Comparison of ENCODE assay signal across 18 cellular contexts in genomic region chr9:82354260-82354659, GRCh38.
DNase-seq lines count a peak whose midpoint lies in the region; ATAC-seq, FAIRE-seq and TF ChIP-seq lines count a peak whose summit lies in the region.
"Had no signal": no experiment of that assay in that cellular context is flagged by ENCODE, and none has a peak within 500 bp of the region (broad histone marks: within the 10 kb centered on the region; RNA-seq: fewer than 3 reads in every experiment).

No MANE protein-coding gene starts in this region.

- DNase-seq in AG09319 (ENCODE audit: extremely low read depth, low read depth) = peak; percentile 20
- DNase-seq in M059J (ENCODE audit: low read depth) = peak; percentile 97
- DNase-seq in bronchial epithelial cell (ENCODE audit: low read depth) = peak; percentile 99
- DNase-seq in kidney epithelial cell (ENCODE audit: low read depth) = peak; percentile 87
- no peak for DNase-seq in NCI-H2081 (lab: John Stamatoyannopoulos, UW)
- DNase-seq in activated CD8-positive, alpha-beta T cell treated with anti-CD3 and anti-CD28 coated beads for 36 hours = no peak
- no peak for DNase-seq in caudate nucleus (lab: John Stamatoyannopoulos, UW)
- DNase-seq in NCI-H446 (lab: John Stamatoyannopoulos, UW) = no peak
- DNase-seq: activated CD4-positive, alpha-beta T cell treated with anti-CD3 and anti-CD28 coated beads, Interleukin-2, amount 50 U/mL, for 1 hour; DMS79 treated with DMSO at 0.1 percent for 48 hours; NCI-H1694 treated with DMSO at 0.1 percent for 48 hours; RPMI8226; T-helper 2 cell had no signal

- no peak for FAIRE-seq in bronchial epithelial cell (lab: Jason Lieb, UNC)

- no peaks in the 10 kb centered on the region for H3K36me3 Mint-ChIP-seq in activated CD8-positive, alpha-beta T cell treated with anti-CD3 and anti-CD28 coated beads for 36 hours (ENCODE audit: low read depth)
- H3K36me3 Mint-ChIP-seq: mesothelial cell of epicardium, type B pancreatic cell had no signal

- POLR2A ChIA-PET in activated CD8-positive, alpha-beta T cell treated with anti-CD3 and anti-CD28 coated beads for 36 hours (lab: Charles Lee) = no interaction called here

- H3K27ac Mint-ChIP-seq in activated CD8-positive, alpha-beta T cell treated with anti-CD3 and anti-CD28 coated beads for 36 hours = no peak overlapping the region
- H3K27ac Mint-ChIP-seq: mesothelial cell of epicardium, type B pancreatic cell had no signal

- H3K4me1 Mint-ChIP-seq in activated CD8-positive, alpha-beta T cell treated with anti-CD3 and anti-CD28 coated beads for 36 hours (ENCODE audit: low read depth) = no peaks in the 10 kb centered on the region

- H3K27me3 ChIP-seq in bronchial epithelial cell (ENCODE audit: control insufficient read depth, insufficient read depth, low read length) = no peaks in the 10 kb centered on the region
- H3K27me3 ChIP-seq in kidney epithelial cell (ENCODE audit: control insufficient read depth, insufficient read depth, low read length) = no peaks in the 10 kb centered on the region
- H3K27me3 ChIP-seq: BLaER1 had no signal

- no peak for TF ChIP-seq CTCF in AG09319 (IDR thresholded peaks at IDR 0.05; ENCODE audit: low read depth, low read length)
- TF ChIP-seq CTCF in bronchial epithelial cell (IDR thresholded peaks at IDR 0.05; ENCODE audit: insufficient read depth, low read length, severe bottlenecking) = no peak
- TF ChIP-seq CTCF in kidney epithelial cell (IDR thresholded peaks at IDR 0.05; ENCODE audit: insufficient read depth, low read length, poor library complexity, severe bottlenecking) = no peak
- TF ChIP-seq CTCF in activated CD8-positive, alpha-beta T cell treated with anti-CD3 and anti-CD28 coated beads for 36 hours (IDR thresholded peaks at IDR 0.05) = no peak

- H3K9me3 Mint-ChIP-seq in activated CD8-positive, alpha-beta T cell treated with anti-CD3 and anti-CD28 coated beads for 36 hours = no peaks in the 10 kb centered on the region
- H3K9me3 Mint-ChIP-seq: type B pancreatic cell had no signal

- CTCF ChIA-PET in activated CD8-positive, alpha-beta T cell treated with anti-CD3 and anti-CD28 coated beads for 36 hours (lab: Charles Lee) = no interaction called here

- ATAC-seq in activated CD8-positive, alpha-beta T cell treated with anti-CD3 and anti-CD28 coated beads for 36 hours = no peak

- H3K36me3 ChIP-seq in bronchial epithelial cell (ENCODE audit: control insufficient read depth, insufficient read depth, low read length) (no peaks in the 10 kb centered on the region), kidney epithelial cell (ENCODE audit: control insufficient read depth, insufficient read depth, low read length) (no peaks in the 10 kb centered on the region)
- H3K36me3 ChIP-seq: BLaER1, cardiac muscle cell had no signal

- H3K4me3 Mint-ChIP-seq in activated CD8-positive, alpha-beta T cell treated with anti-CD3 and anti-CD28 coated beads for 36 hours = no peak overlapping the region
- H3K4me3 Mint-ChIP-seq: mesothelial cell of epicardium, type B pancreatic cell had no signal

- H3K27ac ChIP-seq in caudate nucleus (ENCODE audit: low read depth, low read length) = no peak overlapping the region
- H3K27ac ChIP-seq: BLaER1, cardiac muscle cell, parathyroid adenoma had no signal

- no peak overlapping the region for H3K4me3 ChIP-seq in bronchial epithelial cell (ENCODE audit: low read depth, low read length)
- no peak overlapping the region for H3K4me3 ChIP-seq in kidney epithelial cell (ENCODE audit: low read depth, low read length)
- H3K4me3 ChIP-seq: BLaER1, cardiac muscle cell had no signal

- intact Hi-C loops in activated CD8-positive, alpha-beta T cell treated with anti-CD3 and anti-CD28 coated beads for 36 hours (cut with micrococcal nuclease) = no loop called here

- H3K27me3 Mint-ChIP-seq in activated CD8-positive, alpha-beta T cell treated with anti-CD3 and anti-CD28 coated beads for 36 hours = no peaks in the 10 kb centered on the region

Comparison
In these comparisons a context has a peak if more than half of its experiments do, and no peak if none do; other contexts are left out.
1. DNase-seq: peak in AG09319 (single experiment), M059J (single experiment), bronchial epithelial cell (single experiment) and kidney epithelial cell (single experiment); none in NCI-H2081 (0 of 2), activated CD8-positive, alpha-beta T cell treated with anti-CD3 and anti-CD28 coated beads for 36 hours (single experiment), caudate nucleus (0 of 61) and NCI-H446 (0 of 2).